31 cellular contexts compared by ENCODE assay signal in the genomic region with DNA sequence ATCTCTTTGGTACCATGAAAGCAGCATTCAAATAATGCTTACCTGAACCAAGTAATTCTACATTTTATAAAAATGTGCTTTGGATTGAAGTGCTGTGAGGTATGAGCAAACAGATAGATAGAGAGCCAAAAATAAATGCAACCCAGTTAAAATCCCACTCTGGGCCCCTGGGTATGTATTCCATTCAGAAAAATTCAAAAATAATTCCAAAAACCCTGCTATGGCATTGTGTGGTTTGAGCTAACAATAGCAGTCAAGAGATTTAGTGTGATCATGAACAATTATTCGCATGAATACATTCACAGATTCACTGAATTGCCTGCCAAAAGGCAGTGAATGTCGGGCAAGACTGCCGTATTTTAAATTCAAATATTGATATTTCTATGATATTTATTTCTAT.
"Had no signal": no experiment of that assay in that cellular context is flagged by ENCODE, and none has a peak within 500 bp of the region (broad histone marks: within the 10 kb centered on the region; RNA-seq: fewer than 3 reads in every experiment).

No MANE protein-coding gene starts in this region.

- H3K36me3 ChIP-seq: ascending aorta, breast epithelium, cardiac muscle cell, esophagus muscularis mucosa, gastroesophageal sphincter, heart right ventricle, WERI-Rb-1 had no signal

- H3K9me3 ChIP-seq: ascending aorta, breast epithelium, esophagus muscularis mucosa, gastroesophageal sphincter had no signal

- H3K4me1 ChIP-seq: ascending aorta, breast epithelium, esophagus muscularis mucosa, foreskin keratinocyte, gastroesophageal sphincter, heart right ventricle had no signal

- H3K27me3 ChIP-seq: ascending aorta, breast epithelium, cardiac muscle cell, esophagus muscularis mucosa, foreskin keratinocyte, gastroesophageal sphincter, heart right ventricle had no signal

- ATAC-seq: activated CD4-positive, alpha-beta T cell treated with anti-CD3 and anti-CD28 coated beads for 36 hours; activated CD8-positive, alpha-beta memory T cell treated with anti-CD3 and anti-CD28 coated beads, Interleukin-2, amount 10 ng/mL, durations not matched to agents 7 days and 5 days; activated CD8-positive, alpha-beta T cell treated with anti-CD3 and anti-CD28 coated beads, Interleukin-2, amount 10 ng/mL, durations not matched to agents 7 days and 5 days; activated naive CD4-positive, alpha-beta T cell treated with anti-CD3 and anti-CD28 coated beads, Interleukin-2, amount 50 U/mL, for 72 hours; effector memory CD8-positive, alpha-beta T cell; foreskin keratinocyte; gastroesophageal sphincter; heart right ventricle; T-helper 17 cell had no signal

- H3K27ac ChIP-seq: ascending aorta, breast epithelium, cardiac muscle cell, esophagus muscularis mucosa, foreskin keratinocyte, gastroesophageal sphincter, heart right ventricle, WERI-Rb-1 had no signal

- H3K4me3 ChIP-seq: ascending aorta, breast epithelium, cardiac muscle cell, esophagus muscularis mucosa, gastroesophageal sphincter, heart right ventricle had no signal

- DNase-seq: activated CD4-positive, alpha-beta memory T cell treated with anti-CD3 and anti-CD28 coated beads for 36 hours; activated CD4-positive, alpha-beta T cell treated with anti-CD3 and anti-CD28 coated beads for 36 hours; activated CD4-positive, alpha-beta T cell treated with anti-CD3 and anti-CD28 coated beads, Interleukin-2, amount 10 ng/mL, durations not matched to agents 24 days and 14 days; activated CD4-positive, CD25-positive, alpha-beta regulatory T cell; activated CD4-positive, CD25-positive, alpha-beta regulatory T cell treated with anti-CD3 and anti-CD28 coated beads, Interleukin-2, amount 50 U/mL, for 72 hours; activated CD8-positive, alpha-beta memory T cell treated with anti-CD3 and anti-CD28 coated beads, Interleukin-2, amount 10 ng/mL, durations not matched to agents 7 days and 5 days; activated CD8-positive, alpha-beta memory T cell treated with anti-CD3 and anti-CD28 coated beads, Interleukin-2, amount 50 U/mL, for 4 hours; activated CD8-positive, alpha-beta T cell treated with anti-CD3 and anti-CD28 coated beads, Interleukin-2, amount 10 ng/mL, durations not matched to agents 7 days and 5 days; activated gamma-delta T cell; activated naive CD4-positive, alpha-beta T cell; activated naive CD4-positive, alpha-beta T cell treated with anti-CD3 and anti-CD28 coated beads, Interleukin-2, amount 10 ng/mL, durations not matched to agents 7 days and 5 days; activated naive CD8-positive, alpha-beta T cell treated with anti-CD3 and anti-CD28 coated beads, Interleukin-2, amount 10 ng/mL, durations not matched to agents 7 days and 5 days; activated T-cell treated with anti-CD3 and anti-CD28 coated beads, Interleukin-2, amount 50 U/mL, for 1 hour; activated T-cell treated with anti-CD3 and anti-CD28 coated beads, Interleukin-2, amount 50 U/mL, for 48 hours; cortex of kidney; dermis blood vessel endothelial cell; effector CD4-positive, alpha-beta T cell; effector memory CD8-positive, alpha-beta T cell; erythroblast; foreskin keratinocyte; heart right ventricle; T-helper 1 cell; T-helper 17 cell; T1000; WERI-Rb-1 had no signal
